In genomic region chr10:96863922-96864543, GRCh38 we compare ENCODE assay signal across 1 cellular context.
A peak's percentile ranks its signal among the peaks of the same experiment; 100 is the strongest.
TF ChIP-seq lines count a peak whose summit lies in the region.

No MANE protein-coding gene starts in this region.

TF ChIP-seq in HepG2, 621 proteins besides CTCF, POLR2A, EP300 and RAD21 (continued from another document and continues in another):
- TF ChIP-seq, protein P1, sequence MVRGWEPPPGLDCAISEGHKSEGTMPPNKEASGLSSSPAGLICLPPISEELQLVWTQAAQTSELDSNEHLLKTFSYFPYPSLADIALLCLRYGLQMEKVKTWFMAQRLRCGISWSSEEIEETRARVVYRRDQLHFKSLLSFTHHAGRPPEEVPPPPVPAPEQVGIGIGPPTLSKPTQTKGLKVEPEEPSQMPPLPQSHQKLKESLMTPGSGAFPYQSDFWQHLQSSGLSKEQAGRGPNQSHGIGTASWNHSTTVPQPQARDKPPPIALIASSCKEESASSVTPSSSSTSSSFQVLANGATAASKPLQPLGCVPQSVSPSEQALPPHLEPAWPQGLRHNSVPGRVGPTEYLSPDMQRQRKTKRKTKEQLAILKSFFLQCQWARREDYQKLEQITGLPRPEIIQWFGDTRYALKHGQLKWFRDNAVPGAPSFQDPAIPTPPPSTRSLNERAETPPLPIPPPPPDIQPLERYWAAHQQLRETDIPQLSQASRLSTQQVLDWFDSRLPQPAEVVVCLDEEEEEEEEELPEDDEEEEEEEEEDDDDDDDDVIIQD (CRISPR knock-in tag; IDR thresholded peaks at IDR 0.05; ENCODE audit: low read depth) = 0 out of 2 replicates have a peak, but pooled peaks have one; percentile 39
- TF ChIP-seq ZBTB3 (CRISPR knock-in tag; IDR thresholded peaks at IDR 0.05; ENCODE audit: borderline replicate concordance, low read depth) (no peak), MATR3 (CRISPR knock-in tag; IDR thresholded peaks at IDR 0.05) (no peak), HNF1B (CRISPR knock-in tag; IDR thresholded peaks at IDR 0.05) (no peak), TGIF2 (CRISPR knock-in tag; IDR thresholded peaks at IDR 0.05) (no peak), NR2F6 (IDR thresholded peaks at IDR 0.05) (peak; percentile 82), NR2F6 (CRISPR knock-in tag; IDR thresholded peaks at IDR 0.05) (peak; percentile 62), THRA (CRISPR knock-in tag; IDR thresholded peaks at IDR 0.05; ENCODE audit: borderline replicate concordance) (peak; percentile 57), SMYD3 (CRISPR knock-in tag; IDR thresholded peaks at IDR 0.05) (peak; percentile 39; the same call in 1 of the 2 replicates), STAT5B (CRISPR knock-in tag; IDR thresholded peaks at IDR 0.05) (no peak), ZBTB7B (CRISPR knock-in tag; IDR thresholded peaks at IDR 0.05) (no peak), TP53 (CRISPR knock-in tag; conservative IDR thresholded peaks at IDR 0.05) (no peak; the same call in 1 of the 2 replicates), ZNF761 (CRISPR knock-in tag; conservative IDR thresholded peaks at IDR 0.05) (no peak), PHF21A (CRISPR knock-in tag; IDR thresholded peaks at IDR 0.05) (no peak; the same call in 1 of the 2 replicates), THAP7 (CRISPR knock-in tag; IDR thresholded peaks at IDR 0.05) (no peak), SUZ12 (IDR thresholded peaks at IDR 0.05; ENCODE audit: low read depth, low read length) (no peak), POGK (CRISPR knock-in tag; conservative IDR thresholded peaks at IDR 0.05) (0 out of 2 replicates have a peak, but pooled peaks have one; percentile 22), NFYB (CRISPR knock-in tag; IDR thresholded peaks at IDR 0.05) (no peak), ZBTB39 (CRISPR knock-in tag; IDR thresholded peaks at IDR 0.05) (peak; percentile 34; the same call in 1 of the 2 replicates), ZNF24 (IDR thresholded peaks at IDR 0.05) (no peak), AGO2 (optimal IDR thresholded peaks at IDR 0.05; ENCODE audit: low read depth, low read length) (no peak), ZNF792 (CRISPR knock-in tag; IDR thresholded peaks at IDR 0.05) (no peak), MXD4 (CRISPR knock-in tag; IDR thresholded peaks at IDR 0.05) (peak; percentile 46), ZGPAT (CRISPR knock-in tag; IDR thresholded peaks at IDR 0.05) (peak; percentile 84), FOXM1 (CRISPR knock-in tag; IDR thresholded peaks at IDR 0.05) (no peak), PPARG (CRISPR knock-in tag; conservative IDR thresholded peaks at IDR 0.05) (peak; percentile 90), ZFY (CRISPR knock-in tag; IDR thresholded peaks at IDR 0.05) (no peak), ZKSCAN1 (IDR thresholded peaks at IDR 0.05; ENCODE audit: low read length) (no peak), HNRNPUL1 (IDR thresholded peaks at IDR 0.05; ENCODE audit: low read depth, low read length) (no peak), ZNF841 (CRISPR knock-in tag; IDR thresholded peaks at IDR 0.05; ENCODE audit: borderline replicate concordance) (no peak), FIP1L1 (IDR thresholded peaks at IDR 0.05; ENCODE audit: borderline replicate concordance, insufficient read depth, low read depth, low read length) (no peak), MED8 (CRISPR knock-in tag; IDR thresholded peaks at IDR 0.05; ENCODE audit: insufficient replicate concordance) (no peak), GATAD1 (CRISPR knock-in tag; IDR thresholded peaks at IDR 0.05) (no peak), NFATC3 (CRISPR knock-in tag; IDR thresholded peaks at IDR 0.05) (no peak), ONECUT2 (CRISPR knock-in tag; IDR thresholded peaks at IDR 0.05) (peak; percentile 59), ZNF496 (CRISPR knock-in tag; IDR thresholded peaks at IDR 0.05; ENCODE audit: insufficient replicate concordance) (no peak), ZNF34 (CRISPR knock-in tag; IDR thresholded peaks at IDR 0.05; ENCODE audit: borderline replicate concordance) (no peak), SPEN (CRISPR knock-in tag; IDR thresholded peaks at IDR 0.05; ENCODE audit: low read depth) (no peak), TARDBP (CRISPR knock-in tag; IDR thresholded peaks at IDR 0.05) (no peak; the same call in 1 of the 2 replicates), JDP2 (CRISPR knock-in tag; IDR thresholded peaks at IDR 0.05; ENCODE audit: borderline replicate concordance) (no peak), ZSCAN22 (CRISPR knock-in tag; IDR thresholded peaks at IDR 0.05) (no peak), ZNF614 (CRISPR knock-in tag; IDR thresholded peaks at IDR 0.05; ENCODE audit: borderline replicate concordance) (no peak)
- TF ChIP-seq, protein P2, sequence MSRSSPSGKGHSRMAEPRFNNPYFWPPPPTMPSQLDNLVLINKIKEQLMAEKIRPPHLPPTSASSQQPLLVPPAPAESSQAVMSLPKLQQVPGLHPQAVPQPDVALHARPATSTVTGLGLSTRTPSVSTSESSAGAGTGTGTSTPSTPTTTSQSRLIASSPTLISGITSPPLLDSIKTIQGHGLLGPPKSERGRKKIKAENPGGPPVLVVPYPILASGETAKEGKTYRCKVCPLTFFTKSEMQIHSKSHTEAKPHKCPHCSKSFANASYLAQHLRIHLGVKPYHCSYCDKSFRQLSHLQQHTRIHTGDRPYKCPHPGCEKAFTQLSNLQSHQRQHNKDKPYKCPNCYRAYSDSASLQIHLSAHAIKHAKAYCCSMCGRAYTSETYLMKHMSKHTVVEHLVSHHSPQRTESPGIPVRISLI (CRISPR knock-in tag; IDR thresholded peaks at IDR 0.05; ENCODE audit: borderline replicate concordance) = no peak
- TF ChIP-seq, protein P3, sequence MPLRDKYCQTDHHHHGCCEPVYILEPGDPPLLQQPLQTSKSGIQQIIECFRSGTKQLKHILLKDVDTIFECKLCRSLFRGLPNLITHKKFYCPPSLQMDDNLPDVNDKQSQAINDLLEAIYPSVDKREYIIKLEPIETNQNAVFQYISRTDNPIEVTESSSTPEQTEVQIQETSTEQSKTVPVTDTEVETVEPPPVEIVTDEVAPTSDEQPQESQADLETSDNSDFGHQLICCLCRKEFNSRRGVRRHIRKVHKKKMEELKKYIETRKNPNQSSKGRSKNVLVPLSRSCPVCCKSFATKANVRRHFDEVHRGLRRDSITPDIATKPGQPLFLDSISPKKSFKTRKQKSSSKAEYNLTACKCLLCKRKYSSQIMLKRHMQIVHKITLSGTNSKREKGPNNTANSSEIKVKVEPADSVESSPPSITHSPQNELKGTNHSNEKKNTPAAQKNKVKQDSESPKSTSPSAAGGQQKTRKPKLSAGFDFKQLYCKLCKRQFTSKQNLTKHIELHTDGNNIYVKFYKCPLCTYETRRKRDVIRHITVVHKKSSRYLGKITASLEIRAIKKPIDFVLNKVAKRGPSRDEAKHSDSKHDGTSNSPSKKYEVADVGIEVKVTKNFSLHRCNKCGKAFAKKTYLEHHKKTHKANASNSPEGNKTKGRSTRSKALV (CRISPR knock-in tag; IDR thresholded peaks at IDR 0.05) = peak; percentile 47; the same call in 1 of the 2 replicates
- TF ChIP-seq, protein P4, sequence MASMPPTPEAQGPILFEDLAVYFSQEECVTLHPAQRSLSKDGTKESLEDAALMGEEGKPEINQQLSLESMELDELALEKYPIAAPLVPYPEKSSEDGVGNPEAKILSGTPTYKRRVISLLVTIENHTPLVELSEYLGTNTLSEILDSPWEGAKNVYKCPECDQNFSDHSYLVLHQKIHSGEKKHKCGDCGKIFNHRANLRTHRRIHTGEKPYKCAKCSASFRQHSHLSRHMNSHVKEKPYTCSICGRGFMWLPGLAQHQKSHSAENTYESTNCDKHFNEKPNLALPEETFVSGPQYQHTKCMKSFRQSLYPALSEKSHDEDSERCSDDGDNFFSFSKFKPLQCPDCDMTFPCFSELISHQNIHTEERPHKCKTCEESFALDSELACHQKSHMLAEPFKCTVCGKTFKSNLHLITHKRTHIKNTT (CRISPR knock-in tag; IDR thresholded peaks at IDR 0.05) = no peak
- TF ChIP-seq, protein P5, sequence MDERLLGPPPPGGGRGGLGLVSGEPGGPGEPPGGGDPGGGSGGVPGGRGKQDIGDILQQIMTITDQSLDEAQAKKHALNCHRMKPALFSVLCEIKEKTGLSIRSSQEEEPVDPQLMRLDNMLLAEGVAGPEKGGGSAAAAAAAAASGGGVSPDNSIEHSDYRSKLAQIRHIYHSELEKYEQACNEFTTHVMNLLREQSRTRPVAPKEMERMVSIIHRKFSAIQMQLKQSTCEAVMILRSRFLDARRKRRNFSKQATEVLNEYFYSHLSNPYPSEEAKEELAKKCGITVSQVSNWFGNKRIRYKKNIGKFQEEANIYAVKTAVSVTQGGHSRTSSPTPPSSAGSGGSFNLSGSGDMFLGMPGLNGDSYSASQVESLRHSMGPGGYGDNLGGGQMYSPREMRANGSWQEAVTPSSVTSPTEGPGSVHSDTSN (CRISPR knock-in tag; IDR thresholded peaks at IDR 0.05) = no peak
- TF ChIP-seq, protein P6, sequence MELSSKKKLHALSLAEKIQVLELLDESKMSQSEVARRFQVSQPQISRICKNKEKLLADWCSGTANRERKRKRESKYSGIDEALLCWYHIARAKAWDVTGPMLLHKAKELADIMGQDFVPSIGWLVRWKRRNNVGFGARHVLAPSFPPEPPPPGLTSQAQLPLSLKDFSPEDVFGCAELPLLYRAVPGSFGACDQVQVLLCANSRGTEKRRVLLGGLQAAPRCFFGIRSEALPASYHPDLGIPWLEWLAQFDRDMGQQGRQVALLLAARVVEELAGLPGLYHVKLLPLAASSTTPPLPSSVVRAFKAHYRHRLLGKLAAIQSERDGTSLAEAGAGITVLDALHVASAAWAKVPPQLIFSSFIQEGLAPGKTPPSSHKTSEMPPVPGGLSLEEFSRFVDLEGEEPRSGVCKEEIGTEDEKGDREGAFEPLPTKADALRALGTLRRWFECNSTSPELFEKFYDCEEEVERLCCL (CRISPR knock-in tag; IDR thresholded peaks at IDR 0.05; ENCODE audit: borderline replicate concordance) = no peak
- TF ChIP-seq, protein P7, sequence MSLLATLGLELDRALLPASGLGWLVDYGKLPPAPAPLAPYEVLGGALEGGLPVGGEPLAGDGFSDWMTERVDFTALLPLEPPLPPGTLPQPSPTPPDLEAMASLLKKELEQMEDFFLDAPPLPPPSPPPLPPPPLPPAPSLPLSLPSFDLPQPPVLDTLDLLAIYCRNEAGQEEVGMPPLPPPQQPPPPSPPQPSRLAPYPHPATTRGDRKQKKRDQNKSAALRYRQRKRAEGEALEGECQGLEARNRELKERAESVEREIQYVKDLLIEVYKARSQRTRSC (CRISPR knock-in tag; IDR thresholded peaks at IDR 0.05; ENCODE audit: low read depth) = no peak
